Comparison of ENCODE assay signal across 13 cellular contexts in the genomic region with DNA sequence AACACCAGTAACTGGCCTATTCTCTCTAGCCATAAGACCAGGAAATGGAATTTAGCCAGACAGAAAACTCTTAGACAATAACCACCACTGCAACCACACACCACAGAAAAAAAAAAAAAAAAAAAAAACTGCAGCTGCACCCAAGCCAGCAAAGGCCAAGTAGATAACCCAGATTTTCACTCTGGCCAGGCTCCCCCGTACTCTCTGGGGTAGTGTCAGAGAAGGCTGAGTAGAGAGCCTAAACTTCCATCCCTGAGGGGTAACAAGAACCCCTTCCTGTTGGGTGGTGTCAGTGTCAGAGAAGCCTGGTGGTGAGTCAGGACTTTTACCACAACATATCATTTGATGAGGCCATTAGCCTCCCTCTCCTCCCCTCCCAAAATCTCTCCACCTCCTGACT. TPM values are rescaled to one million over a fixed set of nuclear protein-coding genes. Genes with fewer than 3 reads are reported as not detected.
A peak's percentile ranks its signal among the peaks of the same experiment; 100 is the strongest.
DNase-seq lines count a peak whose midpoint lies in the region; ATAC-seq and TF ChIP-seq lines count a peak whose summit lies in the region.
"Had no signal": no experiment of that assay in that cellular context is flagged by ENCODE, and none has a peak within 500 bp of the region (broad histone marks: within the 10 kb centered on the region; RNA-seq: fewer than 3 reads in every experiment).

No MANE protein-coding gene starts in this region.

- in situ Hi-C loops in astrocyte of the spinal cord (cut with HindIII; ENCODE audit: low sequenced_read_pairs) (no loop called here), HAP-1 (cut with MboI; ENCODE audit: low sequenced_read_pairs) (no loop called here)

- peaks cover 41% of the 10 kb centered on the region for H3K4me1 Mint-ChIP-seq in activated CD8-positive, alpha-beta memory T cell treated with anti-CD3 and anti-CD28 coated beads, Interleukin-2, amount 10 ng/mL, durations not matched to agents 7 days and 5 days
- peaks cover 25% of the 10 kb centered on the region for H3K4me1 Mint-ChIP-seq in stimulated activated naive CD8-positive, alpha-beta T cell treated with anti-CD3 and anti-CD28 coated beads, Interleukin-15, Interleukin-2, amounts not matched to agents 100 ng/mL and 50 ng/mL, for 24 hours (ENCODE audit: low read depth)

- H3F3A ChIP-seq in Loucy (ENCODE audit: low read depth): no peaks in the 10 kb centered on the region

- H3K4me3 ChIP-seq in Loucy (ENCODE audit: low read length, poor library complexity, severe bottlenecking): peak overlapping the region; percentile 17
- H3K4me3 ChIP-seq in astrocyte of the spinal cord (ENCODE audit: low read depth, low read length): no peak overlapping the region
- no peak overlapping the region for H3K4me3 ChIP-seq in HAP-1
- H3K4me3 ChIP-seq: coronary artery, GM23338 had no signal

- no peak for TF ChIP-seq CTCF in Loucy (conservative IDR thresholded peaks at IDR 0.05; ENCODE audit: low read length)
- TF ChIP-seq CTCF in astrocyte of the spinal cord (IDR thresholded peaks at IDR 0.05; ENCODE audit: low read depth, low read length): no peak

- H3K4me1 ChIP-seq in Loucy (ENCODE audit: insufficient read depth, low read length, poor library complexity, severe bottlenecking) (peaks cover 10% of the 10 kb centered on the region), HAP-1 (peaks cover 4% of the 10 kb centered on the region; the same call in 1 of the 2 replicates)

- H3K36me3 Mint-ChIP-seq in activated CD8-positive, alpha-beta memory T cell treated with anti-CD3 and anti-CD28 coated beads, Interleukin-2, amount 10 ng/mL, durations not matched to agents 7 days and 5 days: no peaks in the 10 kb centered on the region
- H3K36me3 Mint-ChIP-seq in stimulated activated naive CD8-positive, alpha-beta T cell treated with anti-CD3 and anti-CD28 coated beads, Interleukin-15, Interleukin-2, amounts not matched to agents 100 ng/mL and 50 ng/mL, for 24 hours (ENCODE audit: low read depth): no peaks in the 10 kb centered on the region

- H3K27me3 ChIP-seq in Loucy (ENCODE audit: insufficient read depth, low read length, poor library complexity, severe bottlenecking): no peaks in the 10 kb centered on the region
- peaks cover 35% of the 10 kb centered on the region for H3K27me3 ChIP-seq in HAP-1 (ENCODE audit: low read depth)

- H3K27ac Mint-ChIP-seq in activated CD8-positive, alpha-beta memory T cell treated with anti-CD3 and anti-CD28 coated beads, Interleukin-2, amount 10 ng/mL, durations not matched to agents 7 days and 5 days: peak overlapping the region; percentile 56
- peak overlapping the region; percentile 40 for H3K27ac Mint-ChIP-seq in stimulated activated naive CD8-positive, alpha-beta T cell treated with anti-CD3 and anti-CD28 coated beads, Interleukin-15, Interleukin-2, amounts not matched to agents 100 ng/mL and 50 ng/mL, for 24 hours
- H3K27ac Mint-ChIP-seq: GM23338, IgD-negative memory B cell had no signal

- peak overlapping the region; percentile 42 for H3K4me2 ChIP-seq in Loucy (ENCODE audit: low read depth, low read length, poor library complexity, severe bottlenecking)
- H3K4me2 ChIP-seq: GM23338 had no signal

- H3K36me3 ChIP-seq in Loucy (ENCODE audit: insufficient read depth, low read length): no peaks in the 10 kb centered on the region
- H3K36me3 ChIP-seq in HAP-1 (replicated peaks): no peaks in the 10 kb centered on the region

- no peak overlapping the region for H2AFZ ChIP-seq in Loucy (ENCODE audit: low read length)
- H2AFZ ChIP-seq: GM23338 had no signal

- no peaks in the 10 kb centered on the region for H3K9me2 ChIP-seq in Loucy (replicated peaks; ENCODE audit: low read depth, low read length)

- H3K9me3 Mint-ChIP-seq in activated CD8-positive, alpha-beta memory T cell treated with anti-CD3 and anti-CD28 coated beads, Interleukin-2, amount 10 ng/mL, durations not matched to agents 7 days and 5 days (ENCODE audit: low read depth): no peaks in the 10 kb centered on the region
- H3K9me3 Mint-ChIP-seq in stimulated activated naive CD8-positive, alpha-beta T cell treated with anti-CD3 and anti-CD28 coated beads, Interleukin-15, Interleukin-2, amounts not matched to agents 100 ng/mL and 50 ng/mL, for 24 hours: no peaks in the 10 kb centered on the region
- H3K9me3 Mint-ChIP-seq: GM23338, IgD-negative memory B cell had no signal

- intact Hi-C loops in left ventricle myocardium superior (cut with micrococcal nuclease): no loop called here

- H3K4me3 Mint-ChIP-seq in activated CD8-positive, alpha-beta memory T cell treated with anti-CD3 and anti-CD28 coated beads, Interleukin-2, amount 10 ng/mL, durations not matched to agents 7 days and 5 days: peak overlapping the region; percentile 5
- H3K4me3 Mint-ChIP-seq in stimulated activated naive CD8-positive, alpha-beta T cell treated with anti-CD3 and anti-CD28 coated beads, Interleukin-15, Interleukin-2, amounts not matched to agents 100 ng/mL and 50 ng/mL, for 24 hours: no peak overlapping the region
- H3K4me3 Mint-ChIP-seq: GM23338, IgD-negative memory B cell had no signal

- H3K9ac ChIP-seq in Loucy (ENCODE audit: low read depth, low read length, poor library complexity, severe bottlenecking): no peak overlapping the region

- no peaks in the 10 kb centered on the region for H4K20me1 ChIP-seq in Loucy (ENCODE audit: insufficient read depth, low read length, poor library complexity, severe bottlenecking)

- ATAC-seq in activated CD8-positive, alpha-beta memory T cell treated with anti-CD3 and anti-CD28 coated beads, Interleukin-2, amount 10 ng/mL, durations not matched to agents 7 days and 5 days: peak; percentile 56
- ATAC-seq in left ventricle myocardium superior: no peak
- ATAC-seq: GM23338 had no signal

- DNase-seq in activated CD8-positive, alpha-beta memory T cell treated with anti-CD3 and anti-CD28 coated beads, Interleukin-2, amount 10 ng/mL, durations not matched to agents 7 days and 5 days: peak; percentile 59
- DNase-seq in activated CD8-positive, alpha-beta memory T cell treated with anti-CD3 and anti-CD28 coated beads, Interleukin-2, amount 50 U/mL, for 48 hours: no peak
- DNase-seq in astrocyte of the spinal cord (ENCODE audit: low read depth, low spot score) (peak; percentile 22), left ventricle myocardium superior (no peak), HAP-1 (ENCODE audit: low spot score in 2 of 2) (no peak), UCSD-AML1 (lab: John Stamatoyannopoulos, UW; ENCODE audit: unreplicated experiment) (no peak)
- DNase-seq: NCI-H2171 treated with DMSO at 0.1 percent for 48 hours, posterior cingulate gyrus had no signal

- CTCF ChIA-PET in activated CD8-positive, alpha-beta memory T cell treated with anti-CD3 and anti-CD28 coated beads, Interleukin-2, amount 10 ng/mL, durations not matched to agents 7 days and 5 days (lab: Charles Lee): interaction anchor here (1.0 to 2.2 kb wide), 3 partner anchors 13 to 17 kb away, joined by 3 to 6 read pairs (median 3); no protein-coding TSS in a partner anchor

- H3K9me3 ChIP-seq in Loucy (ENCODE audit: insufficient read depth, low read depth, low read length) (no peaks in the 10 kb centered on the region), HAP-1 (no peaks in the 10 kb centered on the region)

- peaks cover 29% of the 10 kb centered on the region for H3K27me3 Mint-ChIP-seq in activated CD8-positive, alpha-beta memory T cell treated with anti-CD3 and anti-CD28 coated beads, Interleukin-2, amount 10 ng/mL, durations not matched to agents 7 days and 5 days
- H3K27me3 Mint-ChIP-seq in stimulated activated naive CD8-positive, alpha-beta T cell treated with anti-CD3 and anti-CD28 coated beads, Interleukin-15, Interleukin-2, amounts not matched to agents 100 ng/mL and 50 ng/mL, for 24 hours: peaks cover 29% of the 10 kb centered on the region

- no peaks in the 10 kb centered on the region for H3K79me2 ChIP-seq in Loucy (ENCODE audit: insufficient read depth, low read length)

RNA-seq across cellular contexts. Expression of a gene that starts 5.6 kb away (rescaled TPM):
- 10 to 100 TPM; 39.6 to 48.8 TPM for total RNA-seq in activated CD8-positive, alpha-beta memory T cell treated with anti-CD3 and anti-CD28 coated beads, Interleukin-2, amount 10 ng/mL, durations not matched to agents 7 days and 5 days
- 11.5 TPM for total RNA-seq in left ventricle myocardium superior

RNA-seq across cellular contexts. Expression of a gene that starts 15.9 kb away (rescaled TPM):
- total RNA-seq in activated CD8-positive, alpha-beta memory T cell treated with anti-CD3 and anti-CD28 coated beads, Interleukin-2, amount 10 ng/mL, durations not matched to agents 7 days and 5 days: under 1 TPM in 1 of 2 experiments, not detected in 1; 0.26 TPM
- not detected for total RNA-seq in left ventricle myocardium superior

Comparison
In these comparisons a context has a peak if more than half of its experiments do, and no peak if none do; other contexts are left out.
1. DNase-seq: peak in activated CD8-positive, alpha-beta memory T cell treated with anti-CD3 and anti-CD28 coated beads, Interleukin-2, amount 10 ng/mL, durations not matched to agents 7 days and 5 days (single experiment) and astrocyte of the spinal cord (single experiment); none in activated CD8-positive, alpha-beta memory T cell treated with anti-CD3 and anti-CD28 coated beads, Interleukin-2, amount 50 U/mL, for 48 hours (single experiment), left ventricle myocardium superior (single experiment), HAP-1 (0 of 2) and UCSD-AML1 (single experiment).